In genomic region chr9:99896119-99896518, GRCh38 we compare ENCODE assay signal across 18 cellular contexts. TPM values are rescaled to one million over a fixed set of nuclear protein-coding genes. Genes with fewer than 3 reads are reported as not detected.
A peak's percentile ranks its signal among the peaks of the same experiment; 100 is the strongest.
DNase-seq lines count a peak whose midpoint lies in the region; FAIRE-seq and TF ChIP-seq lines count a peak whose summit lies in the region.
"Had no signal": no experiment of that assay in that cellular context is flagged by ENCODE, and none has a peak within 500 bp of the region (broad histone marks: within the 10 kb centered on the region; RNA-seq: fewer than 3 reads in every experiment).

No MANE protein-coding gene starts in this region.

- no peak overlapping the region for H2BK120ac ChIP-seq in H1 (replicated peaks; ENCODE audit: low read depth, low read length)

- 90% methylated on average over 2 of the region's 2 CpGs; no CpG with 5 or more reads in 1 of the 2 experiments for WGBS in H1 (ENCODE audit: extremely low coverage in 1 of 2, insufficient coverage in 1 of 2, insufficient read length in 1 of 2, insufficient replicate concordance in 2 of 2, low coverage in 1 of 2, low lambda C conversion rate in 2 of 2, missing lambda C conversion rate in 1 of 2), 2 experiments
- WGBS in thyroid gland, 2 donors, result 88 to 94% methylated on average over 2 of the region's 2 CpGs

- H3K4ac ChIP-seq in H1 (replicated peaks; ENCODE audit: insufficient read length, low read depth, low read length), result no peak overlapping the region

- H3K36me3 ChIP-seq in H1 (ENCODE audit: control insufficient read depth in 2 of 4, insufficient read depth in 4 of 4, low read length in 3 of 4), result no peaks in the 10 kb centered on the region
- no peaks in the 10 kb centered on the region for H3K36me3 ChIP-seq in thyroid gland
- H3K36me3 ChIP-seq: BLaER1 treated with 17β-estradiol and CSF1 and Interleukin-3, amounts not matched to agents 10 nM and 100 nM had no signal

- H2BK5ac ChIP-seq in H1 (ENCODE audit: low read depth, low read length), result no peak overlapping the region

- CTCF ChIA-PET in H1 (lab: Charles Lee; ENCODE audit: partially characterized antibody), result interaction anchor here (0.5 to 1.6 kb wide), 7 partner anchors 9 to 1042 kb away, joined by 3 to 5 read pairs (median 4); no protein-coding TSS in a partner anchor

- H3K56ac ChIP-seq in H1 (replicated peaks; ENCODE audit: insufficient read length, low read depth, low read length), result no peak overlapping the region

- H3K9ac ChIP-seq in H1 (replicated peaks in 1 of 4; ENCODE audit: extremely low read depth in 1 of 4, low read depth in 3 of 4, low read length in 3 of 4), result no peak overlapping the region
- H3K9ac ChIP-seq: BLaER1 treated with 17β-estradiol and CSF1 and Interleukin-3, amounts not matched to agents 10 nM and 100 nM; GM23248 had no signal

- H2BK12ac ChIP-seq in H1 (ENCODE audit: low read depth, low read length), result peak overlapping the region; percentile 17; the same call in 1 of the 2 replicates

- no peaks in the 10 kb centered on the region for H3K79me1 ChIP-seq in H1 (ENCODE audit: low read depth, low read length)

- no peak overlapping the region for H2AK5ac ChIP-seq in H1 (ENCODE audit: low read depth, low read length)

- POLR2A ChIA-PET in H1 (lab: Charles Lee; ENCODE audit: partially characterized antibody), result no interaction called here

- H3K79me2 ChIP-seq in H1 (ENCODE audit: control insufficient read depth in 1 of 2, insufficient read depth in 2 of 2, low read length in 2 of 2), result no peaks in the 10 kb centered on the region

- DNase-seq in DMS53 (lab: John Stamatoyannopoulos, UW) (peak; percentile 87), NCI-H2029 (lab: John Stamatoyannopoulos, UW) (peak; percentile 82), H1 (ENCODE audit: low read depth in 1 of 2, low spot score in 2 of 2) (no peak), thyroid gland (peak; percentile 31 to 34), RCC 7860 (ENCODE audit: low spot score) (no peak), middle frontal gyrus (ENCODE audit: extremely low spot score, low spot score) (no peak), NCI-H226 (no peak)
- DNase-seq: Calu3; CD8-positive, alpha-beta T cell; GM23248; HCEC 1CT; HFFc6 had no signal

- FAIRE-seq in H1 (lab: Jason Lieb, UNC) (no peak), RCC 7860 (lab: Jason Lieb, UNC) (no peak)
- FAIRE-seq: G401.6, GM12891, GM19239, H54, HTR-8/SVneo had no signal

- H2BK15ac ChIP-seq in H1 (ENCODE audit: low read length), result 0 out of 2 replicates have a peak overlapping the region, but pooled peaks have one; percentile 29

- no peaks in the 10 kb centered on the region for H3K23me2 ChIP-seq in H1 (ENCODE audit: low read depth, low read length)

- no peak overlapping the region for H4K5ac ChIP-seq in H1 (ENCODE audit: insufficient read length, low read depth, low read length)

- no peak overlapping the region for H3K23ac ChIP-seq in H1 (ENCODE audit: insufficient read length)

- H3K9me3 ChIP-seq in H1 (ENCODE audit: insufficient read depth in 2 of 2, low read depth in 1 of 2, low read length in 1 of 2), result no peaks in the 10 kb centered on the region
- H3K9me3 ChIP-seq in thyroid gland, result no peaks in the 10 kb centered on the region
- H3K9me3 ChIP-seq: BLaER1 treated with 17β-estradiol and CSF1 and Interleukin-3, amounts not matched to agents 10 nM and 100 nM had no signal

- H3K27me3 ChIP-seq in H1 (replicated peaks in 1 of 4; ENCODE audit: control insufficient read depth in 3 of 4, extremely low read depth in 1 of 4, insufficient read depth in 3 of 4, low read length in 3 of 4), result no peaks in the 10 kb centered on the region; a peak in 2 of 7 replicates
- H3K27me3 ChIP-seq in thyroid gland, result no peaks in the 10 kb centered on the region
- H3K27me3 ChIP-seq: BLaER1 treated with 17β-estradiol and CSF1 and Interleukin-3, amounts not matched to agents 10 nM and 100 nM had no signal

- H3K4me1 ChIP-seq in H1 (replicated peaks in 1 of 4; ENCODE audit: control insufficient read depth in 3 of 4, insufficient read depth in 4 of 4, low read length in 3 of 4) (no peaks in the 10 kb centered on the region), thyroid gland (peaks cover 0 to 4% of the 10 kb centered on the region in 2 donors)
- H3K4me1 ChIP-seq: BLaER1 treated with 17β-estradiol and CSF1 and Interleukin-3, amounts not matched to agents 10 nM and 100 nM had no signal

- H4K8ac ChIP-seq in H1 (ENCODE audit: extremely low read depth, insufficient read depth, low read length), result no peak overlapping the region

- H3K18ac ChIP-seq in H1 (ENCODE audit: extremely low read depth, low read length), result no peak overlapping the region

- no peak overlapping the region for H3K14ac ChIP-seq in H1 (ENCODE audit: insufficient read length)

- H3K4me2 ChIP-seq in H1 (ENCODE audit: insufficient read depth in 1 of 2, low read depth in 2 of 2, low read length in 2 of 2), result no peak overlapping the region
- H3K4me2 ChIP-seq: BLaER1 treated with 17β-estradiol and CSF1 and Interleukin-3, amounts not matched to agents 10 nM and 100 nM had no signal

- H2AFZ ChIP-seq in H1 (ENCODE audit: low read length), result no peak overlapping the region
- H2AFZ ChIP-seq: GM23248 had no signal

- TF ChIP-seq POLR2A in H1 (IDR thresholded peaks at IDR 0.05; ENCODE audit: control extremely low read depth in 1 of 2, low read depth in 2 of 2, low read length in 2 of 2) (no peak), thyroid gland (IDR thresholded peaks at IDR 0.05) (no peak)

- H3K4me3 ChIP-seq in H1 (ENCODE audit: extremely low read depth in 1 of 4, insufficient read depth in 2 of 4, low read depth in 3 of 4, low read length in 4 of 4), result no peak overlapping the region
- H3K4me3 ChIP-seq in thyroid gland (replicated peaks in 1 of 3), result no peak overlapping the region
- H3K4me3 ChIP-seq: BLaER1 treated with 17β-estradiol and CSF1 and Interleukin-3, amounts not matched to agents 10 nM and 100 nM; GM23248 had no signal

- intact Hi-C loops in thyroid gland (cut with DNase I), result no loop called here

- no peak for TF ChIP-seq EP300 in H1 (IDR thresholded peaks at IDR 0.05; ENCODE audit: borderline replicate concordance in 1 of 2, low read depth in 2 of 2, low read length in 2 of 2)

- no peak for TF ChIP-seq CTCF in H1 (IDR thresholded peaks at IDR 0.05; ENCODE audit: control extremely low read depth in 1 of 3, insufficient read depth in 1 of 3, low read depth in 1 of 3, low read length in 3 of 3)
- TF ChIP-seq CTCF in thyroid gland (IDR thresholded peaks at IDR 0.05), result no peak

- no peaks in the 10 kb centered on the region for H4K20me1 ChIP-seq in H1 (replicated peaks in 1 of 2; ENCODE audit: control insufficient read depth in 1 of 2, insufficient read depth in 2 of 2, low read length in 2 of 2)
- H4K20me1 ChIP-seq: BLaER1 treated with 17β-estradiol and CSF1 and Interleukin-3, amounts not matched to agents 10 nM and 100 nM had no signal

- no peak overlapping the region for H2BK20ac ChIP-seq in H1 (ENCODE audit: low read length)

- H4K91ac ChIP-seq in H1 (replicated peaks; ENCODE audit: insufficient read length, low read length), result no peak overlapping the region

- H3K27ac ChIP-seq in H1 (ENCODE audit: low read depth, low read length), result no peak overlapping the region
- no peak overlapping the region for H3K27ac ChIP-seq in thyroid gland
- H3K27ac ChIP-seq: BLaER1 treated with 17β-estradiol and CSF1 and Interleukin-3, amounts not matched to agents 10 nM and 100 nM; GM23248 had no signal

- TF ChIP-seq RAD21 in H1 (IDR thresholded peaks at IDR 0.05 in 1 of 2, conservative IDR thresholded peaks at IDR 0.05 in 1 of 2; ENCODE audit: low read depth in 2 of 2, low read length in 2 of 2), result no peak

TF ChIP-seq in H1, 55 proteins besides CTCF, POLR2A, EP300 and RAD21 (continues in another document):
- no peak for TF ChIP-seq USF2 (IDR thresholded peaks at IDR 0.05; ENCODE audit: low read length)
- no peak for TF ChIP-seq MAX (IDR thresholded peaks at IDR 0.05)
- no peak for TF ChIP-seq SRF (IDR thresholded peaks at IDR 0.05; ENCODE audit: low read depth, low read length)
- TF ChIP-seq SP2 (IDR thresholded peaks at IDR 0.05; ENCODE audit: low read length), result no peak
- no peak for TF ChIP-seq SIX5 (IDR thresholded peaks at IDR 0.05; ENCODE audit: low read depth, low read length)
- no peak for TF ChIP-seq KDM4A (IDR thresholded peaks at IDR 0.05; ENCODE audit: low read depth, low read length, severe bottlenecking)

RNA-seq across cellular contexts. Expression of gene STX17, which starts 10.3 kb away (rescaled TPM):
- 16.3 TPM in 2 replicates for total RNA-seq in H1 (2021; fragmentation: NEBNext Ultra II Directional; extraction: Animal tissue kit (Norgen Biotek cat#: 25700))
- polyA plus RNA-seq in H1 (2011; rRNA removed), result 4.3 and 4.5 TPM in 2 replicates
- polyA plus RNA-seq in H1 (2011; cell fraction: cytosol; rRNA removed), result 5.9 TPM
- 4.8 TPM for polyA plus RNA-seq in H1 (2011; cell fraction: nucleus; rRNA removed)
- 5.4 to 8.7 TPM (median 7.6 TPM) in 4 replicates for polyA plus RNA-seq in H1 (2012, experiment 1 of 2)
- polyA plus RNA-seq in H1 (2012, experiment 2 of 2), result 0.62 TPM
- 10.5 TPM for polyA plus RNA-seq in H1 (2013, experiment 1 of 2)
- 10.1 TPM for polyA plus RNA-seq in H1 (2013, experiment 2 of 2)
- 11.2 and 11.3 TPM in 2 replicates for polyA minus RNA-seq in H1 (2011; rRNA and poly(A)+ RNA removed)
- 8.7 TPM for polyA minus RNA-seq in H1 (2011; cell fraction: cytosol; rRNA and poly(A)+ RNA removed)
- 17.1 TPM for polyA minus RNA-seq in H1 (2011; cell fraction: nucleus; rRNA and poly(A)+ RNA removed)
- total RNA-seq in thyroid gland, result 10 to 100 TPM; 43.5 to 66.7 (median 50.8) TPM

Comparison
In these comparisons a context has a peak if more than half of its experiments do, and no peak if none do; other contexts are left out.
1. DNase-seq: peak in DMS53 (single experiment), NCI-H2029 (single experiment) and thyroid gland (2 of 2); none in H1 (0 of 2), RCC 7860 (single experiment), middle frontal gyrus (single experiment) and NCI-H226 (single experiment).